2 cellular contexts compared by ENCODE assay signal in the genomic region with DNA sequence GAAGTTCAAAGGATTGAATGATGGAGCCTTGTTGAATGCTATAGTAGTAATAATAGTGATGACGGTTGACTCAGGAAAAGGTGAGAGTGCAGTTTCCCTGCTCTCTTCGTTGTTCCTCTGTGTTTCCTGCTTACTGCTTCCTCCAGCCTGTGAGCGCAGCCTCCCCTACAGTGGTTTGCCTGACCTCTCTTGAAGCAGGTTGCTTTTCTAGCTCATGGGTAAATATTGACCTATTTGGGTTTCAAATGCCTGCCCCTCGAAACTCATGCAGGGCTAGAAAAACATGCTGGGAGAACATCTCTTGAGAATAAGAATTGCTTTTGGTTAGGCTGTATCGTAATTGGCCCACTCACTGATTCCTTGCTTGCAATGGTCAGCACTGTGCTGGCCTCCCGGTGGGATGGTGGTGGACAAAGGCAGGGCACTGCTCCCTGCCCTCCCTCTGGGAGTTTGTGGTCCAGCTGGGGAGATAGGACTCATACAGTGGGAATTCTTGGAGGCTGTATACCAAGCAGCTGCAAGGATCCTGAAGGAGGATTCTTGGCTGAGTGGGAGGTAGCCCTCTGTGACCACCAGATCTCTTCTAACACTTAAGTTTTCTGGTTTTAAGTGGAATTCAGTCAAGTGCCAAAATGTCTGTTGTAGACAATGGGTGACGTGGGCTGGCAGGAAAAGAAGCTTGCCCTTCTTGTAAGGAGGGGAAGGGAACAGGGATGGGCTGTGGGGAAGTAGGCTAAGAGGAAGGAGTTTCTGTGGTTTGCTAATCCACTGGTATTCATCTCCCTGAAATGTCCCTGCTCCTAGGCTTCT.
A peak's percentile ranks its signal among the peaks of the same experiment; 100 is the strongest.
TF ChIP-seq lines count a peak whose summit lies in the region.

No MANE protein-coding gene starts in this region.

TF ChIP-seq in HepG2, 621 proteins besides CTCF, POLR2A, EP300 and RAD21 (continues in another document):
- TF ChIP-seq GATAD2A (CRISPR knock-in tag; IDR thresholded peaks at IDR 0.05), result peak; percentile 92
- no peak for TF ChIP-seq ZNF7 (CRISPR knock-in tag; IDR thresholded peaks at IDR 0.05)
- peak; percentile 74; the same call in 1 of the 2 replicates for TF ChIP-seq RBAK (CRISPR knock-in tag; IDR thresholded peaks at IDR 0.05)
- no peak for TF ChIP-seq SUZ12 (IDR thresholded peaks at IDR 0.05; ENCODE audit: low read depth, low read length)
- no peak for TF ChIP-seq PRPF4 (IDR thresholded peaks at IDR 0.05; ENCODE audit: low read depth, low read length, poor library complexity, severe bottlenecking)
- no peak for TF ChIP-seq TBL1XR1 (IDR thresholded peaks at IDR 0.05; ENCODE audit: borderline replicate concordance, low read length, partially characterized antibody)
- TF ChIP-seq YEATS2 (CRISPR knock-in tag; IDR thresholded peaks at IDR 0.05; ENCODE audit: borderline replicate concordance), result peak; percentile 40; the same call in 1 of the 2 replicates
- TF ChIP-seq SIN3B (IDR thresholded peaks at IDR 0.05; ENCODE audit: low read length), result no peak
- TF ChIP-seq MTA1 (CRISPR knock-in tag; IDR thresholded peaks at IDR 0.05; ENCODE audit: borderline replicate concordance), result no peak
- 0 out of 2 replicates have a peak, but pooled peaks have one; percentile 20 for TF ChIP-seq ARNT2 (CRISPR knock-in tag; IDR thresholded peaks at IDR 0.05; ENCODE audit: low read depth)
- no peak for TF ChIP-seq MBD4 (IDR thresholded peaks at IDR 0.05; ENCODE audit: borderline replicate concordance, low read length)
- peak; percentile 65; the same call in 1 of the 2 replicates for TF ChIP-seq KMT2A (CRISPR knock-in tag; IDR thresholded peaks at IDR 0.05)
- TF ChIP-seq RCOR2 (CRISPR knock-in tag; IDR thresholded peaks at IDR 0.05), result no peak
- no peak for TF ChIP-seq ZNF660 (CRISPR knock-in tag; IDR thresholded peaks at IDR 0.05; ENCODE audit: borderline replicate concordance, low read depth)
- no peak; the same call in 1 of the 2 replicates for TF ChIP-seq FOXJ3 (CRISPR knock-in tag; IDR thresholded peaks at IDR 0.05; ENCODE audit: borderline replicate concordance)
- TF ChIP-seq ZMYM3 (CRISPR knock-in tag; IDR thresholded peaks at IDR 0.05), result peak; percentile 61; the same call in 1 of the 2 replicates
- TF ChIP-seq SRY (CRISPR knock-in tag; IDR thresholded peaks at IDR 0.05), result no peak
- no peak for TF ChIP-seq ZNF17 (CRISPR knock-in tag; IDR thresholded peaks at IDR 0.05)
- peak; percentile 80 for TF ChIP-seq ZSCAN25 (CRISPR knock-in tag; IDR thresholded peaks at IDR 0.05)
- no peak for TF ChIP-seq NFKBIZ (CRISPR knock-in tag; IDR thresholded peaks at IDR 0.05)
- no peak for TF ChIP-seq ZNF343 (CRISPR knock-in tag; IDR thresholded peaks at IDR 0.05)
- peak; percentile 68; the same call in 1 of the 2 replicates for TF ChIP-seq REPIN1 (CRISPR knock-in tag; IDR thresholded peaks at IDR 0.05; ENCODE audit: borderline replicate concordance, low read depth)
- TF ChIP-seq NRL (CRISPR knock-in tag; IDR thresholded peaks at IDR 0.05; ENCODE audit: borderline replicate concordance), result no peak
- TF ChIP-seq SMYD3 (CRISPR knock-in tag; IDR thresholded peaks at IDR 0.05), result peak; percentile 12; the same call in 1 of the 2 replicates
- TF ChIP-seq SMARCE1 (IDR thresholded peaks at IDR 0.05; ENCODE audit: borderline replicate concordance), result no peak
- TF ChIP-seq ZNF256 (CRISPR knock-in tag; conservative IDR thresholded peaks at IDR 0.05), result no peak
- TF ChIP-seq, protein P1, sequence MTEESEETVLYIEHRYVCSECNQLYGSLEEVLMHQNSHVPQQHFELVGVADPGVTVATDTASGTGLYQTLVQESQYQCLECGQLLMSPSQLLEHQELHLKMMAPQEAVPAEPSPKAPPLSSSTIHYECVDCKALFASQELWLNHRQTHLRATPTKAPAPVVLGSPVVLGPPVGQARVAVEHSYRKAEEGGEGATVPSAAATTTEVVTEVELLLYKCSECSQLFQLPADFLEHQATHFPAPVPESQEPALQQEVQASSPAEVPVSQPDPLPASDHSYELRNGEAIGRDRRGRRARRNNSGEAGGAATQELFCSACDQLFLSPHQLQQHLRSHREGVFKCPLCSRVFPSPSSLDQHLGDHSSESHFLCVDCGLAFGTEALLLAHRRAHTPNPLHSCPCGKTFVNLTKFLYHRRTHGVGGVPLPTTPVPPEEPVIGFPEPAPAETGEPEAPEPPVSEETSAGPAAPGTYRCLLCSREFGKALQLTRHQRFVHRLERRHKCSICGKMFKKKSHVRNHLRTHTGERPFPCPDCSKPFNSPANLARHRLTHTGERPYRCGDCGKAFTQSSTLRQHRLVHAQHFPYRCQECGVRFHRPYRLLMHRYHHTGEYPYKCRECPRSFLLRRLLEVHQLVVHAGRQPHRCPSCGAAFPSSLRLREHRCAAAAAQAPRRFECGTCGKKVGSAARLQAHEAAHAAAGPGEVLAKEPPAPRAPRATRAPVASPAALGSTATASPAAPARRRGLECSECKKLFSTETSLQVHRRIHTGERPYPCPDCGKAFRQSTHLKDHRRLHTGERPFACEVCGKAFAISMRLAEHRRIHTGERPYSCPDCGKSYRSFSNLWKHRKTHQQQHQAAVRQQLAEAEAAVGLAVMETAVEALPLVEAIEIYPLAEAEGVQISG (CRISPR knock-in tag; IDR thresholded peaks at IDR 0.05), result peak; percentile 72
- TF ChIP-seq ZNF432 (CRISPR knock-in tag; IDR thresholded peaks at IDR 0.05; ENCODE audit: borderline replicate concordance), result no peak
- TF ChIP-seq, protein P2, sequence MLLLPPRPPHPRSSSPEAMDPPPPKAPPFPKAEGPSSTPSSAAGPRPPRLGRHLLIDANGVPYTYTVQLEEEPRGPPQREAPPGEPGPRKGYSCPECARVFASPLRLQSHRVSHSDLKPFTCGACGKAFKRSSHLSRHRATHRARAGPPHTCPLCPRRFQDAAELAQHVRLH (CRISPR knock-in tag; IDR thresholded peaks at IDR 0.05; ENCODE audit: borderline replicate concordance, low read depth), result peak; percentile 48; the same call in 1 of the 2 replicates
- TF ChIP-seq ZNF75D (CRISPR knock-in tag; IDR thresholded peaks at IDR 0.05; ENCODE audit: borderline replicate concordance), result no peak
- TF ChIP-seq KAT2B (IDR thresholded peaks at IDR 0.05; ENCODE audit: borderline replicate concordance, low read depth, low read length), result no peak; the same call in 1 of the 2 replicates
- no peak for TF ChIP-seq MAF1 (CRISPR knock-in tag; IDR thresholded peaks at IDR 0.05; ENCODE audit: borderline replicate concordance)
- TF ChIP-seq HES4 (CRISPR knock-in tag; IDR thresholded peaks at IDR 0.05; ENCODE audit: borderline replicate concordance), result no peak
- no peak for TF ChIP-seq NPAS2 (CRISPR knock-in tag; IDR thresholded peaks at IDR 0.05; ENCODE audit: borderline replicate concordance)
- TF ChIP-seq ZNF232 (CRISPR knock-in tag; IDR thresholded peaks at IDR 0.05; ENCODE audit: borderline replicate concordance), result no peak

TF ChIP-seq in GM23338, 12 proteins besides CTCF, POLR2A, EP300 and RAD21:
- TF ChIP-seq, protein P3, sequence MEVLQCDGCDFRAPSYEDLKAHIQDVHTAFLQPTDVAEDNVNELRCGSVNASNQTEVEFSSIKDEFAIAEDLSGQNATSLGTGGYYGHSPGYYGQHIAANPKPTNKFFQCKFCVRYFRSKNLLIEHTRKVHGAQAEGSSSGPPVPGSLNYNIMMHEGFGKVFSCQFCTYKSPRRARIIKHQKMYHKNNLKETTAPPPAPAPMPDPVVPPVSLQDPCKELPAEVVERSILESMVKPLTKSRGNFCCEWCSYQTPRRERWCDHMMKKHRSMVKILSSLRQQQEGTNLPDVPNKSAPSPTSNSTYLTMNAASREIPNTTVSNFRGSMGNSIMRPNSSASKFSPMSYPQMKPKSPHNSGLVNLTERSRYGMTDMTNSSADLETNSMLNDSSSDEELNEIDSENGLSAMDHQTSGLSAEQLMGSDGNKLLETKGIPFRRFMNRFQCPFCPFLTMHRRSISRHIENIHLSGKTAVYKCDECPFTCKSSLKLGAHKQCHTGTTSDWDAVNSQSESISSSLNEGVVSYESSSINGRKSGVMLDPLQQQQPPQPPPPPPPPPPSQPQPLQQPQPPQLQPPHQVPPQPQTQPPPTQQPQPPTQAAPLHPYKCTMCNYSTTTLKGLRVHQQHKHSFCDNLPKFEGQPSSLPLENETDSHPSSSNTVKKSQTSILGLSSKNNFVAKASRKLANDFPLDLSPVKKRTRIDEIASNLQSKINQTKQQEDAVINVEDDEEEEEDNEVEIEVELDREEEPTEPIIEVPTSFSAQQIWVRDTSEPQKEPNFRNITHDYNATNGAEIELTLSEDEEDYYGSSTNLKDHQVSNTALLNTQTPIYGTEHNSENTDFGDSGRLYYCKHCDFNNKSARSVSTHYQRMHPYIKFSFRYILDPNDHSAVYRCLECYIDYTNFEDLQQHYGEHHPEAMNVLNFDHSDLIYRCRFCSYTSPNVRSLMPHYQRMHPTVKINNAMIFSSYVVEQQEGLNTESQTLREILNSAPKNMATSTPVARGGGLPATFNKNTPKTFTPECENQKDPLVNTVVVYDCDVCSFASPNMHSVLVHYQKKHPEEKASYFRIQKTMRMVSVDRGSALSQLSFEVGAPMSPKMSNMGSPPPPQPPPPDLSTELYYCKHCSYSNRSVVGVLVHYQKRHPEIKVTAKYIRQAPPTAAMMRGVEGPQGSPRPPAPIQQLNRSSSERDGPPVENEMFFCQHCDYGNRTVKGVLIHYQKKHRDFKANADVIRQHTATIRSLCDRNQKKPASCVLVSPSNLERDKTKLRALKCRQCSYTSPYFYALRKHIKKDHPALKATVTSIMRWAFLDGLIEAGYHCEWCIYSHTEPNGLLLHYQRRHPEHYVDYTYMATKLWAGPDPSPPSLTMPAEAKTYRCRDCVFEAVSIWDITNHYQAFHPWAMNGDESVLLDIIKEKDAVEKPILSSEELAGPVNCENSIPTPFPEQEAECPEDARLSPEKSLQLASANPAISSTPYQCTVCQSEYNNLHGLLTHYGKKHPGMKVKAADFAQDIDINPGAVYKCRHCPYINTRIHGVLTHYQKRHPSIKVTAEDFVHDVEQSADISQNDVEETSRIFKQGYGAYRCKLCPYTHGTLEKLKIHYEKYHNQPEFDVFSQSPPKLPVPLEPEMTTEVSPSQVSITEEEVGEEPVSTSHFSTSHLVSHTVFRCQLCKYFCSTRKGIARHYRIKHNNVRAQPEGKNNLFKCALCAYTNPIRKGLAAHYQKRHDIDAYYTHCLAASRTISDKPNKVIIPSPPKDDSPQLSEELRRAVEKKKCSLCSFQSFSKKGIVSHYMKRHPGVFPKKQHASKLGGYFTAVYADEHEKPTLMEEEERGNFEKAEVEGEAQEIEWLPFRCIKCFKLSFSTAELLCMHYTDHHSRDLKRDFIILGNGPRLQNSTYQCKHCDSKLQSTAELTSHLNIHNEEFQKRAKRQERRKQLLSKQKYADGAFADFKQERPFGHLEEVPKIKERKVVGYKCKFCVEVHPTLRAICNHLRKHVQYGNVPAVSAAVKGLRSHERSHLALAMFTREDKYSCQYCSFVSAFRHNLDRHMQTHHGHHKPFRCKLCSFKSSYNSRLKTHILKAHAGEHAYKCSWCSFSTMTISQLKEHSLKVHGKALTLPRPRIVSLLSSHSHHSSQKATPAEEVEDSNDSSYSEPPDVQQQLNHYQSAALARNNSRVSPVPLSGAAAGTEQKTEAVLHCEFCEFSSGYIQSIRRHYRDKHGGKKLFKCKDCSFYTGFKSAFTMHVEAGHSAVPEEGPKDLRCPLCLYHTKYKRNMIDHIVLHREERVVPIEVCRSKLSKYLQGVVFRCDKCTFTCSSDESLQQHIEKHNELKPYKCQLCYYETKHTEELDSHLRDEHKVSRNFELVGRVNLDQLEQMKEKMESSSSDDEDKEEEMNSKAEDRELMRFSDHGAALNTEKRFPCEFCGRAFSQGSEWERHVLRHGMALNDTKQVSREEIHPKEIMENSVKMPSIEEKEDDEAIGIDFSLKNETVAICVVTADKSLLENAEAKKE (CRISPR knock-in tag; IDR thresholded peaks at IDR 0.05), result no peak
- TF ChIP-seq ZNF331 (CRISPR knock-in tag; IDR thresholded peaks at IDR 0.05; ENCODE audit: low read depth) (no peak), EZH2phosphoT487 (IDR thresholded peaks at IDR 0.05; ENCODE audit: unreplicated experiment) (no peak), CREB1 (CRISPR knock-in tag; IDR thresholded peaks at IDR 0.05; ENCODE audit: low read depth) (no peak), EZH2 (IDR thresholded peaks at IDR 0.05; ENCODE audit: low read depth, unreplicated experiment) (no peak), ZNF114 (CRISPR knock-in tag; IDR thresholded peaks at IDR 0.05) (no peak), STAT1 (IDR thresholded peaks at IDR 0.05; ENCODE audit: unreplicated experiment) (no peak), NANOG (IDR thresholded peaks at IDR 0.05; ENCODE audit: borderline replicate concordance) (no peak), JUNB (IDR thresholded peaks at IDR 0.05; ENCODE audit: unreplicated experiment) (no peak), POLR2AphosphoS5 (IDR thresholded peaks at IDR 0.05; ENCODE audit: low read depth) (no peak)
- TF ChIP-seq, protein P4, sequence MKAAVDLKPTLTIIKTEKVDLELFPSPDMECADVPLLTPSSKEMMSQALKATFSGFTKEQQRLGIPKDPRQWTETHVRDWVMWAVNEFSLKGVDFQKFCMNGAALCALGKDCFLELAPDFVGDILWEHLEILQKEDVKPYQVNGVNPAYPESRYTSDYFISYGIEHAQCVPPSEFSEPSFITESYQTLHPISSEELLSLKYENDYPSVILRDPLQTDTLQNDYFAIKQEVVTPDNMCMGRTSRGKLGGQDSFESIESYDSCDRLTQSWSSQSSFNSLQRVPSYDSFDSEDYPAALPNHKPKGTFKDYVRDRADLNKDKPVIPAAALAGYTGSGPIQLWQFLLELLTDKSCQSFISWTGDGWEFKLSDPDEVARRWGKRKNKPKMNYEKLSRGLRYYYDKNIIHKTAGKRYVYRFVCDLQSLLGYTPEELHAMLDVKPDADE (IDR thresholded peaks at IDR 0.05), result no peak
- TF ChIP-seq, protein P5, sequence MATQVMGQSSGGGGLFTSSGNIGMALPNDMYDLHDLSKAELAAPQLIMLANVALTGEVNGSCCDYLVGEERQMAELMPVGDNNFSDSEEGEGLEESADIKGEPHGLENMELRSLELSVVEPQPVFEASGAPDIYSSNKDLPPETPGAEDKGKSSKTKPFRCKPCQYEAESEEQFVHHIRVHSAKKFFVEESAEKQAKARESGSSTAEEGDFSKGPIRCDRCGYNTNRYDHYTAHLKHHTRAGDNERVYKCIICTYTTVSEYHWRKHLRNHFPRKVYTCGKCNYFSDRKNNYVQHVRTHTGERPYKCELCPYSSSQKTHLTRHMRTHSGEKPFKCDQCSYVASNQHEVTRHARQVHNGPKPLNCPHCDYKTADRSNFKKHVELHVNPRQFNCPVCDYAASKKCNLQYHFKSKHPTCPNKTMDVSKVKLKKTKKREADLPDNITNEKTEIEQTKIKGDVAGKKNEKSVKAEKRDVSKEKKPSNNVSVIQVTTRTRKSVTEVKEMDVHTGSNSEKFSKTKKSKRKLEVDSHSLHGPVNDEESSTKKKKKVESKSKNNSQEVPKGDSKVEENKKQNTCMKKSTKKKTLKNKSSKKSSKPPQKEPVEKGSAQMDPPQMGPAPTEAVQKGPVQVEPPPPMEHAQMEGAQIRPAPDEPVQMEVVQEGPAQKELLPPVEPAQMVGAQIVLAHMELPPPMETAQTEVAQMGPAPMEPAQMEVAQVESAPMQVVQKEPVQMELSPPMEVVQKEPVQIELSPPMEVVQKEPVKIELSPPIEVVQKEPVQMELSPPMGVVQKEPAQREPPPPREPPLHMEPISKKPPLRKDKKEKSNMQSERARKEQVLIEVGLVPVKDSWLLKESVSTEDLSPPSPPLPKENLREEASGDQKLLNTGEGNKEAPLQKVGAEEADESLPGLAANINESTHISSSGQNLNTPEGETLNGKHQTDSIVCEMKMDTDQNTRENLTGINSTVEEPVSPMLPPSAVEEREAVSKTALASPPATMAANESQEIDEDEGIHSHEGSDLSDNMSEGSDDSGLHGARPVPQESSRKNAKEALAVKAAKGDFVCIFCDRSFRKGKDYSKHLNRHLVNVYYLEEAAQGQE (IDR thresholded peaks at IDR 0.05; ENCODE audit: unreplicated experiment), result no peak
